16 cellular contexts compared by ENCODE assay signal in the genomic region with DNA sequence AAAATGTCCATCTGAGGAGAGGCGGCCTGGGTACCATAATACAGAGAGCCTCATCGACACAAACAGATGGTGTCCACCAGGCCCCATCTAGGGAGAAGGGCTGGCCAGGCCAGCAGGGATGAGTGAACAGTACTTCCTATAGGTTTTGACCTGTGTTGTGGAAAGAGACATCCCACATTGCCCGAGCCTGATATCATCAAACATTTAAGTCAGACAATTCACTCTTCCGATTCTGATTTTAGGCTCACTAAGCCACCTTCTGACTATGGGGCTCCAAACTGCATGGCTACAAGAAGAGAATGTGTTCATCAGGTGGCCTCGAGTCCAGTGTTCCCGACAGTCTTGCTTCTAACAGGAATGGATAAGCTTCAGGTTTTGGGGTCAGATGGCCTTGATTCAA. TPM values are rescaled to one million over a fixed set of nuclear protein-coding genes. Genes with fewer than 3 reads are reported as not detected.
DNase-seq lines count a peak whose midpoint lies in the region; ATAC-seq and TF ChIP-seq lines count a peak whose summit lies in the region.
"Had no signal": no experiment of that assay in that cellular context is flagged by ENCODE, and none has a peak within 500 bp of the region (broad histone marks: within the 10 kb centered on the region; RNA-seq: fewer than 3 reads in every experiment).

No MANE protein-coding gene starts in this region.

- H3K36me3 Mint-ChIP-seq in activated naive CD4-positive, alpha-beta T cell treated with anti-CD3 and anti-CD28 coated beads for 36 hours (ENCODE audit: low read depth), result peaks cover 11% of the 10 kb centered on the region
- peaks cover 50% of the 10 kb centered on the region for H3K36me3 Mint-ChIP-seq in activated naive CD4-positive, alpha-beta T cell treated with anti-CD3 and anti-CD28 coated beads, Interleukin-2, amount 10 ng/mL, durations not matched to agents 7 days and 5 days
- peaks cover 34% of the 10 kb centered on the region for H3K36me3 Mint-ChIP-seq in activated naive CD8-positive, alpha-beta T cell treated with anti-CD3 and anti-CD28 coated beads for 36 hours
- H3K36me3 Mint-ChIP-seq in natural killer cell treated with Interleukin-12 subunit alpha and Interleukin-12 subunit beta and Interleukin-15 and Interleukin-18, amount 100 ng/mL, for 72 hours, result peaks cover 6% of the 10 kb centered on the region

- DNase-seq in activated naive CD4-positive, alpha-beta T cell treated with anti-CD3 and anti-CD28 coated beads for 36 hours, result no peak
- no peak for DNase-seq in activated naive CD4-positive, alpha-beta T cell treated with anti-CD3 and anti-CD28 coated beads, Interleukin-2, amount 10 ng/mL, durations not matched to agents 7 days and 5 days
- no peak for DNase-seq in activated naive CD8-positive, alpha-beta T cell treated with anti-CD3 and anti-CD28 coated beads for 36 hours
- no peak for DNase-seq in natural killer cell treated with Interleukin-12 subunit alpha and Interleukin-12 subunit beta and Interleukin-15 and Interleukin-18, amount 100 ng/mL, for 72 hours (ENCODE audit: low spot score)
- DNase-seq in upper lobe of right lung (no peak), cerebellum (ENCODE audit: low spot score) (no peak), left colon (no peak)
- DNase-seq: adrenal gland; kidney; NCI-H446 treated with DMSO at 0.1 percent for 48 hours; stimulated activated CD4-positive, alpha-beta T cell treated with anti-CD3 and anti-CD28 coated beads, Interleukin-15, amount 100 ng/mL, for 24 hours had no signal

- CTCF ChIA-PET in activated naive CD4-positive, alpha-beta T cell treated with anti-CD3 and anti-CD28 coated beads for 36 hours (lab: Charles Lee), result interaction anchor here (0.9 to 8.5 kb wide), 2 partner anchors 12 to 91 kb away, joined by 3 to 73 read pairs; no protein-coding TSS in a partner anchor
- CTCF ChIA-PET in activated naive CD4-positive, alpha-beta T cell treated with anti-CD3 and anti-CD28 coated beads, Interleukin-2, amount 10 ng/mL, durations not matched to agents 7 days and 5 days (lab: Charles Lee), result no interaction called here

- peaks cover 60% of the 10 kb centered on the region for H3K4me1 Mint-ChIP-seq in activated naive CD4-positive, alpha-beta T cell treated with anti-CD3 and anti-CD28 coated beads for 36 hours (ENCODE audit: low read depth)
- peaks cover 55% of the 10 kb centered on the region for H3K4me1 Mint-ChIP-seq in activated naive CD4-positive, alpha-beta T cell treated with anti-CD3 and anti-CD28 coated beads, Interleukin-2, amount 10 ng/mL, durations not matched to agents 7 days and 5 days
- peaks cover 52% of the 10 kb centered on the region for H3K4me1 Mint-ChIP-seq in activated naive CD8-positive, alpha-beta T cell treated with anti-CD3 and anti-CD28 coated beads for 36 hours
- peaks cover 44 to 61% of the 10 kb centered on the region in 2 donors for H3K4me1 Mint-ChIP-seq in natural killer cell treated with Interleukin-12 subunit alpha and Interleukin-12 subunit beta and Interleukin-15 and Interleukin-18, amount 100 ng/mL, for 72 hours (ENCODE audit: low read depth in 2 of 2)

- H3K27me3 ChIP-seq in upper lobe of right lung, result no peaks in the 10 kb centered on the region
- H3K27me3 ChIP-seq: adrenal gland had no signal

- H3K4me3 Mint-ChIP-seq in activated naive CD4-positive, alpha-beta T cell treated with anti-CD3 and anti-CD28 coated beads for 36 hours, result no peak overlapping the region
- H3K4me3 Mint-ChIP-seq in activated naive CD4-positive, alpha-beta T cell treated with anti-CD3 and anti-CD28 coated beads, Interleukin-2, amount 10 ng/mL, durations not matched to agents 7 days and 5 days, result no peak overlapping the region
- H3K4me3 Mint-ChIP-seq in activated naive CD8-positive, alpha-beta T cell treated with anti-CD3 and anti-CD28 coated beads for 36 hours, result no peak overlapping the region
- H3K4me3 Mint-ChIP-seq in natural killer cell treated with Interleukin-12 subunit alpha and Interleukin-12 subunit beta and Interleukin-15 and Interleukin-18, amount 100 ng/mL, for 72 hours, result peak overlapping the region; percentile 36

- intact Hi-C loops in activated naive CD4-positive, alpha-beta T cell treated with anti-CD3 and anti-CD28 coated beads for 36 hours (cut with micrococcal nuclease), result loop anchor here (5.0 to 10.0 kb wide), 2 partner anchors 226 to 554 kb away; partner anchors contain the start of gene AFF4
- intact Hi-C loops in upper lobe of right lung (cut with DNase I) (no loop called here), left colon (cut with DNase I, micrococcal nuclease) (no loop called here)

- no peak overlapping the region for H3K4me3 ChIP-seq in upper lobe of right lung
- H3K4me3 ChIP-seq: adrenal gland, prostate gland, SK-N-MC had no signal

- H3K9me3 ChIP-seq in upper lobe of right lung, result no peaks in the 10 kb centered on the region
- H3K9me3 ChIP-seq: adrenal gland, prostate gland had no signal

- H3K27ac Mint-ChIP-seq in activated naive CD4-positive, alpha-beta T cell treated with anti-CD3 and anti-CD28 coated beads for 36 hours, result peak overlapping the region; percentile 66
- H3K27ac Mint-ChIP-seq in activated naive CD4-positive, alpha-beta T cell treated with anti-CD3 and anti-CD28 coated beads, Interleukin-2, amount 10 ng/mL, durations not matched to agents 7 days and 5 days, result no peak overlapping the region
- H3K27ac Mint-ChIP-seq in activated naive CD8-positive, alpha-beta T cell treated with anti-CD3 and anti-CD28 coated beads for 36 hours, result peak overlapping the region; percentile 47
- peak overlapping the region; percentile 94 to 99 for H3K27ac Mint-ChIP-seq in natural killer cell treated with Interleukin-12 subunit alpha and Interleukin-12 subunit beta and Interleukin-15 and Interleukin-18, amount 100 ng/mL, for 72 hours

- H3K9me3 Mint-ChIP-seq in activated naive CD4-positive, alpha-beta T cell treated with anti-CD3 and anti-CD28 coated beads for 36 hours, result peaks cover 9% of the 10 kb centered on the region
- peaks cover 6% of the 10 kb centered on the region for H3K9me3 Mint-ChIP-seq in activated naive CD4-positive, alpha-beta T cell treated with anti-CD3 and anti-CD28 coated beads, Interleukin-2, amount 10 ng/mL, durations not matched to agents 7 days and 5 days
- H3K9me3 Mint-ChIP-seq in activated naive CD8-positive, alpha-beta T cell treated with anti-CD3 and anti-CD28 coated beads for 36 hours, result peaks cover 12% of the 10 kb centered on the region
- no peaks in the 10 kb centered on the region for H3K9me3 Mint-ChIP-seq in natural killer cell treated with Interleukin-12 subunit alpha and Interleukin-12 subunit beta and Interleukin-15 and Interleukin-18, amount 100 ng/mL, for 72 hours

- ATAC-seq in natural killer cell treated with Interleukin-12 subunit alpha and Interleukin-12 subunit beta and Interleukin-15 and Interleukin-18, amount 100 ng/mL, for 72 hours, result no peak
- ATAC-seq in upper lobe of right lung (no peak), GM21381 (IDR thresholded peaks at IDR 0.05; ENCODE audit: unreplicated experiment) (no peak), left colon (no peak)

- TF ChIP-seq CTCF in upper lobe of right lung (IDR thresholded peaks at IDR 0.05), result no peak

- peaks cover 40% of the 10 kb centered on the region for H3K4me1 ChIP-seq in upper lobe of right lung
- H3K4me1 ChIP-seq: prostate gland had no signal

- no peaks in the 10 kb centered on the region for H3K27me3 Mint-ChIP-seq in activated naive CD4-positive, alpha-beta T cell treated with anti-CD3 and anti-CD28 coated beads for 36 hours (ENCODE audit: low read depth)
- no peaks in the 10 kb centered on the region for H3K27me3 Mint-ChIP-seq in activated naive CD4-positive, alpha-beta T cell treated with anti-CD3 and anti-CD28 coated beads, Interleukin-2, amount 10 ng/mL, durations not matched to agents 7 days and 5 days
- H3K27me3 Mint-ChIP-seq in activated naive CD8-positive, alpha-beta T cell treated with anti-CD3 and anti-CD28 coated beads for 36 hours, result no peaks in the 10 kb centered on the region
- H3K27me3 Mint-ChIP-seq in natural killer cell treated with Interleukin-12 subunit alpha and Interleukin-12 subunit beta and Interleukin-15 and Interleukin-18, amount 100 ng/mL, for 72 hours, result no peaks in the 10 kb centered on the region

- peak overlapping the region; percentile 98 for H3K27ac ChIP-seq in upper lobe of right lung
- H3K27ac ChIP-seq: epithelial cell of prostate, HL-60, SK-N-MC had no signal

- no peaks in the 10 kb centered on the region for H3K36me3 ChIP-seq in upper lobe of right lung
- H3K36me3 ChIP-seq: adrenal gland, prostate gland had no signal

RNA-seq across cellular contexts. Expression of gene SLC22A5, which starts 38.9 kb away (rescaled TPM):
- 1 to 10 TPM; 3.1 to 3.6 TPM for total RNA-seq in activated naive CD4-positive, alpha-beta T cell treated with anti-CD3 and anti-CD28 coated beads for 36 hours
- total RNA-seq in activated naive CD8-positive, alpha-beta T cell treated with anti-CD3 and anti-CD28 coated beads for 36 hours, result 1 to 10 TPM; 3.7 to 4.5 TPM
- 1 to 10 TPM; 3.5 to 6.4 TPM for total RNA-seq in natural killer cell treated with Interleukin-12 subunit alpha and Interleukin-12 subunit beta and Interleukin-15 and Interleukin-18, amount 100 ng/mL, for 72 hours
- 10.2 TPM for total RNA-seq in upper lobe of right lung
- 10.4 TPM for total RNA-seq in cerebellum
- total RNA-seq in left colon, result 10 to 100 TPM; 35.2 to 59.3 TPM
